ENCODE assay signal across 17 cellular contexts in genomic region chr9:131701789-131702337, GRCh38. TPM values are rescaled to one million over a fixed set of nuclear protein-coding genes. Genes with fewer than 3 reads are reported as not detected.
A peak's percentile ranks its signal among the peaks of the same experiment; 100 is the strongest.
DNase-seq lines count a peak whose midpoint lies in the region; ATAC-seq, FAIRE-seq and TF ChIP-seq lines count a peak whose summit lies in the region.
"Had no signal": no experiment of that assay in that cellular context is flagged by ENCODE, and none has a peak within 500 bp of the region (broad histone marks: within the 10 kb centered on the region; RNA-seq: fewer than 3 reads in every experiment).

No MANE protein-coding gene starts in this region.

- ATAC-seq in activated CD8-positive, alpha-beta memory T cell treated with anti-CD3 and anti-CD28 coated beads, Interleukin-2, amount 10 ng/mL, durations not matched to agents 7 days and 5 days: no peak
- ATAC-seq: activated CD4-positive, alpha-beta T cell treated with anti-CD3 and anti-CD28 coated beads for 36 hours; K562; lower lobe of right lung; stimulated activated naive CD8-positive, alpha-beta T cell treated with anti-CD3 and anti-CD28 coated beads, Interleukin-15, Interleukin-2, amounts not matched to agents 100 U/mL and 50 U/mL, for 24 hours had no signal

- no peaks in the 10 kb centered on the region for H3K9me3 Mint-ChIP-seq in activated CD8-positive, alpha-beta memory T cell treated with anti-CD3 and anti-CD28 coated beads, Interleukin-2, amount 10 ng/mL, durations not matched to agents 7 days and 5 days (ENCODE audit: low read depth)
- H3K9me3 Mint-ChIP-seq: activated naive CD4-positive, alpha-beta T cell treated with anti-CD3 and anti-CD28 coated beads, Interleukin-2, amount 50 U/mL, for 24 hours had no signal

- CTCF ChIA-PET in activated CD8-positive, alpha-beta memory T cell treated with anti-CD3 and anti-CD28 coated beads, Interleukin-2, amount 10 ng/mL, durations not matched to agents 7 days and 5 days (lab: Charles Lee): interaction anchor here (1.3 kb wide), 1 partner anchor 8 kb away, joined by 4 read pairs; no protein-coding TSS in a partner anchor

- no peak overlapping the region for H3K27ac Mint-ChIP-seq in activated CD8-positive, alpha-beta memory T cell treated with anti-CD3 and anti-CD28 coated beads, Interleukin-2, amount 10 ng/mL, durations not matched to agents 7 days and 5 days
- H3K27ac Mint-ChIP-seq: activated CD4-positive, alpha-beta T cell treated with anti-CD3 and anti-CD28 coated beads for 36 hours; activated naive CD4-positive, alpha-beta T cell treated with anti-CD3 and anti-CD28 coated beads, Interleukin-2, amount 50 U/mL, for 24 hours had no signal

- DNase-seq in NCI-H1417 (lab: John Stamatoyannopoulos, UW): peak in 2 of 3 experiments; percentile 36 to 45
- no peak for DNase-seq in NCI-H1417 treated with DMSO at 0.1 percent for 48 hours (lab: John Stamatoyannopoulos, UW)
- peak; percentile 80 for DNase-seq in NCI-H510A treated with DMSO at 0.1 percent for 48 hours (lab: John Stamatoyannopoulos, UW)
- peak; percentile 52 for DNase-seq in epithelial cell of esophagus (ENCODE audit: low read depth)
- DNase-seq in renal cortical epithelial cell (ENCODE audit: low read depth): peak; percentile 53
- no peak for DNase-seq in HK-2 (ENCODE audit: unreplicated experiment)
- DNase-seq in activated CD8-positive, alpha-beta memory T cell treated with anti-CD3 and anti-CD28 coated beads, Interleukin-2, amount 10 ng/mL, durations not matched to agents 7 days and 5 days: no peak
- no peak for DNase-seq in H54 (ENCODE audit: insufficient read length, low spot score)
- DNase-seq: activated CD4-positive, alpha-beta T cell treated with anti-CD3 and anti-CD28 coated beads for 36 hours; GM23248; lower lobe of right lung; NCI-H1092 treated with DMSO at 0.1 percent for 48 hours; NCI-H69; stimulated activated naive CD8-positive, alpha-beta T cell treated with anti-CD3 and anti-CD28 coated beads, Interleukin-15, Interleukin-2, amounts not matched to agents 100 U/mL and 50 U/mL, for 24 hours had no signal

- no peak overlapping the region for H3K4me3 ChIP-seq in epithelial cell of esophagus (ENCODE audit: low read length)
- H3K4me3 ChIP-seq: GM23248, K562, lower lobe of right lung had no signal

- TF ChIP-seq CTCF in epithelial cell of esophagus (IDR thresholded peaks at IDR 0.05; ENCODE audit: insufficient read depth, low read depth, low read length, missing control alignments): no peak

- peaks cover 64% of the 10 kb centered on the region for H3K4me1 Mint-ChIP-seq in activated CD8-positive, alpha-beta memory T cell treated with anti-CD3 and anti-CD28 coated beads, Interleukin-2, amount 10 ng/mL, durations not matched to agents 7 days and 5 days

- H3K36me3 Mint-ChIP-seq in activated CD8-positive, alpha-beta memory T cell treated with anti-CD3 and anti-CD28 coated beads, Interleukin-2, amount 10 ng/mL, durations not matched to agents 7 days and 5 days: peaks cover 8% of the 10 kb centered on the region

- FAIRE-seq in H54 (lab: Jason Lieb, UNC): no peak
- FAIRE-seq: K562, urothelium cell line had no signal

- H3K27me3 Mint-ChIP-seq in activated CD8-positive, alpha-beta memory T cell treated with anti-CD3 and anti-CD28 coated beads, Interleukin-2, amount 10 ng/mL, durations not matched to agents 7 days and 5 days: no peaks in the 10 kb centered on the region
- H3K27me3 Mint-ChIP-seq: activated CD4-positive, alpha-beta T cell treated with anti-CD3 and anti-CD28 coated beads for 36 hours; activated naive CD4-positive, alpha-beta T cell treated with anti-CD3 and anti-CD28 coated beads, Interleukin-2, amount 50 U/mL, for 24 hours had no signal

- no peak overlapping the region for H3K4me3 Mint-ChIP-seq in activated CD8-positive, alpha-beta memory T cell treated with anti-CD3 and anti-CD28 coated beads, Interleukin-2, amount 10 ng/mL, durations not matched to agents 7 days and 5 days
- H3K4me3 Mint-ChIP-seq: activated CD4-positive, alpha-beta T cell treated with anti-CD3 and anti-CD28 coated beads for 36 hours; activated naive CD4-positive, alpha-beta T cell treated with anti-CD3 and anti-CD28 coated beads, Interleukin-2, amount 50 U/mL, for 24 hours had no signal

- no peak for TF ChIP-seq POLR2A in H54 (IDR thresholded peaks at IDR 0.05; ENCODE audit: low read depth, low read length)

RNA-seq across cellular contexts. Expression of gene RAPGEF1, which starts 38.0 kb away (rescaled TPM):
- 20.8 and 31.3 TPM in 2 replicates for total RNA-seq in renal cortical epithelial cell
- 100 to 1,000 TPM; 187 to 215 TPM for total RNA-seq in activated CD8-positive, alpha-beta memory T cell treated with anti-CD3 and anti-CD28 coated beads, Interleukin-2, amount 10 ng/mL, durations not matched to agents 7 days and 5 days

Comparison
In these comparisons a context has a peak if more than half of its experiments do, and no peak if none do; other contexts are left out.
1. DNase-seq: peak in NCI-H1417 (2 of 3), NCI-H510A treated with DMSO at 0.1 percent for 48 hours (single experiment), epithelial cell of esophagus (single experiment) and renal cortical epithelial cell (single experiment); none in NCI-H1417 treated with DMSO at 0.1 percent for 48 hours (single experiment), HK-2 (single experiment), activated CD8-positive, alpha-beta memory T cell treated with anti-CD3 and anti-CD28 coated beads, Interleukin-2, amount 10 ng/mL, durations not matched to agents 7 days and 5 days (single experiment) and H54 (single experiment).